ENCODE assay signal across 11 cellular contexts in genomic region chr4:25654971-25655963, GRCh38. TPM values are rescaled to one million over a fixed set of nuclear protein-coding genes. Genes with fewer than 3 reads are reported as not detected.
A peak's percentile ranks its signal among the peaks of the same experiment; 100 is the strongest.
DNase-seq lines count a peak whose midpoint lies in the region; ATAC-seq, FAIRE-seq and TF ChIP-seq lines count a peak whose summit lies in the region.
"Had no signal": no experiment of that assay in that cellular context is flagged by ENCODE, and none has a peak within 500 bp of the region (broad histone marks: within the 10 kb centered on the region; RNA-seq: fewer than 3 reads in every experiment).

SLC34A2 (plus strand) TSS chr4:25655851; CDS start chr4:25662501, 6,650 bp downstream.

- no TSS peak for BruUV-seq in HepG2 (replicated peaks; lab: Mats Ljungman, UMichigan)

- H3K27me3 ChIP-seq in HepG2 (ENCODE audit: control insufficient read depth in 1 of 2, insufficient read depth in 2 of 2, low read length in 2 of 2): peaks cover 2 to 42% of the 10 kb centered on the region in 2 experiments; a peak in 4 of 5 replicates
- peaks cover 0 to 24% of the 10 kb centered on the region in 2 donors for H3K27me3 ChIP-seq in tibial nerve
- H3K27me3 ChIP-seq in dorsolateral prefrontal cortex: peaks cover 0 to 46% (median 29%) of the 10 kb centered on the region in 45 donors

- no peaks in the 10 kb centered on the region for H3K9me3 ChIP-seq in HepG2 (ENCODE audit: low read length)
- H3K9me3 ChIP-seq in tibial nerve: no peaks in the 10 kb centered on the region

- TF ChIP-seq CTCF in activated CD8-positive, alpha-beta T cell treated with anti-CD3 and anti-CD28 coated beads for 36 hours (IDR thresholded peaks at IDR 0.05): no peak
- no peak for TF ChIP-seq CTCF in astrocyte of the cerebellum (IDR thresholded peaks at IDR 0.05; ENCODE audit: low read depth, low read length, missing control alignments)
- TF ChIP-seq CTCF in HepG2 (CRISPR knock-in tag; IDR thresholded peaks at IDR 0.05): no peak; the same call in 1 of the 2 replicates
- no peak for TF ChIP-seq CTCF in tibial nerve (IDR thresholded peaks at IDR 0.05)
- no peak for TF ChIP-seq CTCF in dorsolateral prefrontal cortex (IDR thresholded peaks at IDR 0.05 in 54 of 56, conservative IDR thresholded peaks at IDR 0.05 in 2 of 56; ENCODE audit: low read depth in 1 of 56, partially characterized antibody in 56 of 56)

- H3K4me1 ChIP-seq in HepG2 (ENCODE audit: insufficient read depth, low read length): peaks cover 8% of the 10 kb centered on the region
- peaks cover 0 to 17% (median 0%) of the 10 kb centered on the region in 4 donors for H3K4me1 ChIP-seq in tibial nerve

- H3K27ac ChIP-seq in HepG2 (ENCODE audit: extremely low read length, insufficient read depth, low read length): no peak within 1 kb of the TSS
- H3K27ac ChIP-seq in tibial nerve: peak within 1 kb of the TSS in 1 of 4 donors; percentile 59
- no peak within 1 kb of the TSS for H3K27ac ChIP-seq in dorsolateral prefrontal cortex

- TF ChIP-seq EP300 in HepG2 (IDR thresholded peaks at IDR 0.05; ENCODE audit: low read depth in 2 of 2, low read length in 2 of 2): no peak
- no peak for TF ChIP-seq EP300 in HepG2 (CRISPR knock-in tag; IDR thresholded peaks at IDR 0.05; ENCODE audit: borderline replicate concordance)
- no peak for TF ChIP-seq EP300 in tibial nerve (IDR thresholded peaks at IDR 0.05)

- H3K79me2 ChIP-seq in HepG2 (ENCODE audit: insufficient read depth, low read length): no peaks in the 10 kb centered on the region

- TF ChIP-seq RAD21 in HepG2 (CRISPR knock-in tag; IDR thresholded peaks at IDR 0.05): no peak

- FAIRE-seq in HepG2 (lab: Jason Lieb, UNC): no peak

- H3K27ac Mint-ChIP-seq in activated CD8-positive, alpha-beta T cell treated with anti-CD3 and anti-CD28 coated beads, Interleukin-2, amount 10 ng/mL, durations not matched to agents 7 days and 5 days: no peak within 1 kb of the TSS
- H3K27ac Mint-ChIP-seq in activated CD8-positive, alpha-beta T cell treated with anti-CD3 and anti-CD28 coated beads for 36 hours: no peak within 1 kb of the TSS
- H3K27ac Mint-ChIP-seq: T-cell had no signal

- H4K20me1 ChIP-seq in HepG2 (ENCODE audit: insufficient read depth, low read length): no peaks in the 10 kb centered on the region; the same call in 1 of the 2 replicates

- 31% methylated on average over 11 of the region's 71 CpGs for WGBS in HepG2 (ENCODE audit: low lambda C conversion rate)
- WGBS in tibial nerve, 2 donors: 10 to 13% methylated on average over 36 to 43 of the region's 71 CpGs

- H3K27me3 Mint-ChIP-seq in activated CD8-positive, alpha-beta T cell treated with anti-CD3 and anti-CD28 coated beads, Interleukin-2, amount 10 ng/mL, durations not matched to agents 7 days and 5 days (ENCODE audit: low read depth): peaks cover 39% of the 10 kb centered on the region
- peaks cover 26% of the 10 kb centered on the region for H3K27me3 Mint-ChIP-seq in activated CD8-positive, alpha-beta T cell treated with anti-CD3 and anti-CD28 coated beads for 36 hours

- intact Hi-C loops in activated CD8-positive, alpha-beta T cell treated with anti-CD3 and anti-CD28 coated beads for 36 hours (cut with micrococcal nuclease): no loop called here
- intact Hi-C loops in HepG2 (cut with micrococcal nuclease; ENCODE audit: unreplicated experiment) (no loop called here), dorsolateral prefrontal cortex (cut with DNase I) (no loop called here)

- H2AFZ ChIP-seq in HepG2 (ENCODE audit: low read length): no peak within 1 kb of the TSS

- H3K4me3 Mint-ChIP-seq in activated CD8-positive, alpha-beta T cell treated with anti-CD3 and anti-CD28 coated beads, Interleukin-2, amount 10 ng/mL, durations not matched to agents 7 days and 5 days: no peak within 1 kb of the TSS
- H3K4me3 Mint-ChIP-seq in activated CD8-positive, alpha-beta T cell treated with anti-CD3 and anti-CD28 coated beads for 36 hours: no peak within 1 kb of the TSS
- H3K4me3 Mint-ChIP-seq: T-cell had no signal

- TF ChIP-seq POLR2A in HepG2 (IDR thresholded peaks at IDR 0.05; ENCODE audit: insufficient read depth in 1 of 2, low read depth in 2 of 2, low read length in 2 of 2) (no peak), tibial nerve (IDR thresholded peaks at IDR 0.05) (no peak)

- no peak within 1 kb of the TSS for H3K9ac ChIP-seq in HepG2 (ENCODE audit: insufficient read depth, low read depth, low read length)

- POLR2A ChIA-PET in activated CD8-positive, alpha-beta T cell treated with anti-CD3 and anti-CD28 coated beads, Interleukin-2, amount 10 ng/mL, durations not matched to agents 7 days and 5 days (lab: Charles Lee): interaction anchor here (0.6 kb wide), 1 partner anchor 267 kb away, joined by 3 read pairs; no protein-coding TSS in a partner anchor
- POLR2A ChIA-PET in activated CD8-positive, alpha-beta T cell treated with anti-CD3 and anti-CD28 coated beads for 36 hours (lab: Charles Lee): no interaction called here
- POLR2A ChIA-PET in HepG2 (lab: Yijun Ruan, JAX): no interaction called here

- H3K36me3 ChIP-seq in HepG2 (replicated peaks in 1 of 2; ENCODE audit: control insufficient read depth in 1 of 2, insufficient read depth in 2 of 2, low read length in 2 of 2) (no peaks in the 10 kb centered on the region), tibial nerve (no peaks in the 10 kb centered on the region)

- H3K4me2 ChIP-seq in HepG2 (ENCODE audit: low read depth, low read length): peak within 1 kb of the TSS; percentile 36

- H3K4me3 ChIP-seq in astrocyte of the cerebellum (ENCODE audit: low read depth, low read length): peak within 1 kb of the TSS; percentile 18
- H3K4me3 ChIP-seq in HepG2 (replicated peaks in 1 of 3; ENCODE audit: insufficient read depth in 1 of 3, low read depth in 2 of 3, low read length in 3 of 3): peak within 1 kb of the TSS in 1 of 3 experiments; percentile 33; a peak in 2 of 6 replicates
- peak within 1 kb of the TSS in 3 of 4 donors; percentile 8 to 44 (median 23) for H3K4me3 ChIP-seq in tibial nerve
- H3K4me3 ChIP-seq in dorsolateral prefrontal cortex: peak within 1 kb of the TSS in 26 of 59 donors; percentile 2 to 47 (median 22)

- H3K4me1 Mint-ChIP-seq in activated CD8-positive, alpha-beta T cell treated with anti-CD3 and anti-CD28 coated beads, Interleukin-2, amount 10 ng/mL, durations not matched to agents 7 days and 5 days (ENCODE audit: low read depth): peaks cover 10% of the 10 kb centered on the region
- peaks cover 5% of the 10 kb centered on the region for H3K4me1 Mint-ChIP-seq in activated CD8-positive, alpha-beta T cell treated with anti-CD3 and anti-CD28 coated beads for 36 hours (ENCODE audit: low read depth)

- no peaks in the 10 kb centered on the region for H3K36me3 Mint-ChIP-seq in activated CD8-positive, alpha-beta T cell treated with anti-CD3 and anti-CD28 coated beads, Interleukin-2, amount 10 ng/mL, durations not matched to agents 7 days and 5 days (ENCODE audit: low read depth)
- no peaks in the 10 kb centered on the region for H3K36me3 Mint-ChIP-seq in activated CD8-positive, alpha-beta T cell treated with anti-CD3 and anti-CD28 coated beads for 36 hours (ENCODE audit: low read depth)
- H3K36me3 Mint-ChIP-seq: T-cell had no signal

- no peak for DNase-seq in activated CD8-positive, alpha-beta T cell treated with anti-CD3 and anti-CD28 coated beads, Interleukin-2, amount 10 ng/mL, durations not matched to agents 7 days and 5 days
- no peak for DNase-seq in activated CD8-positive, alpha-beta T cell treated with anti-CD3 and anti-CD28 coated beads for 36 hours
- no peak for DNase-seq in astrocyte of the cerebellum (ENCODE audit: low read depth)
- peak; percentile 7 for DNase-seq in HepG2 (ENCODE audit: low spot score)
- no peak for DNase-seq in tibial nerve (ENCODE audit: low spot score in 2 of 2)
- DNase-seq in GOT3 (lab: John Stamatoyannopoulos, UW): no peak
- no peak for DNase-seq in dorsolateral prefrontal cortex
- DNase-seq: AML-193, Karpas-422, T-cell had no signal

- in situ Hi-C loops in astrocyte of the cerebellum (cut with HindIII; ENCODE audit: low sequenced_read_pairs): no loop called here
- in situ Hi-C loops in HepG2 (cut with HindIII; ENCODE audit: extremely low pct_ligation_motif_present, low pct_unique_long_range_greater_than_20kb): no loop called here

- H3K9me3 Mint-ChIP-seq in activated CD8-positive, alpha-beta T cell treated with anti-CD3 and anti-CD28 coated beads, Interleukin-2, amount 10 ng/mL, durations not matched to agents 7 days and 5 days (ENCODE audit: insufficient read depth): no peaks in the 10 kb centered on the region
- H3K9me3 Mint-ChIP-seq in activated CD8-positive, alpha-beta T cell treated with anti-CD3 and anti-CD28 coated beads for 36 hours: no peaks in the 10 kb centered on the region
- H3K9me3 Mint-ChIP-seq: T-cell had no signal

- CTCF ChIA-PET in activated CD8-positive, alpha-beta T cell treated with anti-CD3 and anti-CD28 coated beads, Interleukin-2, amount 10 ng/mL, durations not matched to agents 7 days and 5 days (lab: Charles Lee): no interaction called here
- CTCF ChIA-PET in activated CD8-positive, alpha-beta T cell treated with anti-CD3 and anti-CD28 coated beads for 36 hours (lab: Charles Lee): interaction anchor here (0.9 kb wide), 1 partner anchor 12 kb away, joined by 3 read pairs; no protein-coding TSS in a partner anchor
- CTCF ChIA-PET in HepG2 (lab: Yijun Ruan, JAX; ENCODE audit: low intra/inter-chr PET ratio, low total read pairs): no interaction called here

- ATAC-seq in activated CD8-positive, alpha-beta T cell treated with anti-CD3 and anti-CD28 coated beads, Interleukin-2, amount 10 ng/mL, durations not matched to agents 7 days and 5 days: peak; percentile 57
- no peak for ATAC-seq in activated CD8-positive, alpha-beta T cell treated with anti-CD3 and anti-CD28 coated beads for 36 hours
- ATAC-seq in HepG2 (peak; percentile 84), GM18858 (IDR thresholded peaks at IDR 0.05; ENCODE audit: unreplicated experiment) (no peak)
- ATAC-seq: T-cell had no signal

RNA-seq across cellular contexts. Expression of gene SLC34A2, which starts in this region (rescaled TPM):
- not detected for total RNA-seq in activated CD8-positive, alpha-beta T cell treated with anti-CD3 and anti-CD28 coated beads, Interleukin-2, amount 10 ng/mL, durations not matched to agents 7 days and 5 days
- not detected for total RNA-seq in activated CD8-positive, alpha-beta T cell treated with anti-CD3 and anti-CD28 coated beads for 36 hours
- not detected in 2 replicates for total RNA-seq in HepG2 (2016; rRNA removed; fragmentation: Illumina TruSeq; extraction: Trizol)
- total RNA-seq in HepG2 (2016; cell fraction: cytosol; rRNA removed; fragmentation: Illumina TruSeq; extraction: Trizol; ENCODE audit: low read depth): not detected in 2 replicates
- total RNA-seq in HepG2 (2016; cell fraction: insoluble cytoplasmic fraction; rRNA removed; fragmentation: Illumina TruSeq; extraction: Trizol): not detected in 2 replicates
- not detected in 2 replicates for total RNA-seq in HepG2 (2016; cell fraction: membrane; rRNA removed; fragmentation: Illumina TruSeq; extraction: Trizol)
- not detected in 2 replicates for total RNA-seq in HepG2 (2016; cell fraction: nucleus; rRNA removed; fragmentation: Illumina TruSeq; extraction: Trizol)
- not detected in 2 replicates for polyA plus RNA-seq in HepG2 (2011; rRNA removed)
- 0.04 TPM in 1 of 2 replicates, not detected in the other for polyA plus RNA-seq in HepG2 (2011; cell fraction: cytosol; rRNA removed)
- not detected in 2 replicates for polyA plus RNA-seq in HepG2 (2011; cell fraction: nucleus; rRNA removed)
- not detected in 2 replicates for polyA plus RNA-seq in HepG2 (2012)
- not detected in 2 replicates for polyA plus RNA-seq in HepG2 (2016; cell fraction: cytosol; fragmentation: Illumina TruSeq; extraction: Trizol; ENCODE audit: low read depth)
- polyA plus RNA-seq in HepG2 (2016; cell fraction: insoluble cytoplasmic fraction; fragmentation: Illumina TruSeq; extraction: Trizol; ENCODE audit: low read depth): not detected in 2 replicates
- not detected in 2 replicates for polyA plus RNA-seq in HepG2 (2016; cell fraction: membrane; fragmentation: Illumina TruSeq; extraction: Trizol; ENCODE audit: low read depth)
- polyA plus RNA-seq in HepG2 (2016; cell fraction: nucleus; fragmentation: Illumina TruSeq; extraction: Trizol; ENCODE audit: insufficient read depth, low read depth): not detected in 2 replicates
- 0.42 TPM in 1 of 2 replicates, not detected in the other for polyA minus RNA-seq in HepG2 (2011; rRNA and poly(A)+ RNA removed; ENCODE audit: low replicate concordance)
- not detected in 2 replicates for polyA minus RNA-seq in HepG2 (2011; cell fraction: cytosol; rRNA and poly(A)+ RNA removed)
- not detected in 2 replicates for polyA minus RNA-seq in HepG2 (2011; cell fraction: nucleus; rRNA and poly(A)+ RNA removed)
- total RNA-seq in tibial nerve: not detected
- under 1 TPM in 7 of 120 experiments, not detected in 113; 0.12 to 0.73 (median 0.23) TPM for total RNA-seq in dorsolateral prefrontal cortex

Comparison
In these comparisons a context has a peak if more than half of its experiments do, and no peak if none do; other contexts are left out.
1. Peak in ATAC-seq in activated CD8-positive, alpha-beta T cell treated with anti-CD3 and anti-CD28 coated beads, Interleukin-2, amount 10 ng/mL, durations not matched to agents 7 days and 5 days; RNA of the gene not detected or under 1 TPM.
2. Peak in DNase-seq, ATAC-seq and H3K4me2 ChIP-seq in HepG2; RNA of the gene not detected or under 1 TPM.